28 cellular contexts compared by ENCODE assay signal in the genomic region with DNA sequence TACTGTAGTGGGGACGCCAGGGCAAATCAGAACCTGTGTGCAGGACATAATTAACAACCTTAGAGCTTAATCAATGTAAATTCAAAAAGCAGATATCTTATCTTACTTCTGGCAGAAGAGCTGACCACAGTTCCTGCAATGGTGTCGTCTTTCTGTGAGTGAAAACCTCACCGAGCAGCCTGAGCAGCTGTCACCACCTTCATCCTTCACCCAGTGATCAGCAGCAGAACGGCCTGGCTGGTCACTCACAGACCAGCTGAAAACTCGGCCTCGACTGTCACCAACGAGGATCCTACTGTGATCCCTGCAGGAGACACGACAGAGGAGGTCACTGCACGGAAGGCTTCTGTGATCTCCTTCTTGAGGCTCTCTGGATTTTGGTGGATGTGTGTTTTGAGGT.
DNase-seq lines count a peak whose midpoint lies in the region; ATAC-seq and TF ChIP-seq lines count a peak whose summit lies in the region.
"Had no signal": no experiment of that assay in that cellular context is flagged by ENCODE, and none has a peak within 500 bp of the region (broad histone marks: within the 10 kb centered on the region; RNA-seq: fewer than 3 reads in every experiment).

No MANE protein-coding gene starts in this region.

- H3K9ac ChIP-seq in MM.1S (ENCODE audit: low read length): no peak overlapping the region

- peaks cover under 1 to 23% (median 9%) of the 10 kb centered on the region in 12 donors for H3K4me1 ChIP-seq in heart left ventricle
- peaks cover 3% of the 10 kb centered on the region for H3K4me1 ChIP-seq in MM.1S (ENCODE audit: low read length)
- peaks cover 14% of the 10 kb centered on the region for H3K4me1 ChIP-seq in lower lobe of right lung

- no peaks in the 10 kb centered on the region for H3K9me2 ChIP-seq in MM.1S (replicated peaks; ENCODE audit: insufficient read depth, low read length)

- ATAC-seq in heart left ventricle (peak in 3 of 4 donors; percentile 30 to 76 (median 47)), lower lobe of right lung (no peak)
- ATAC-seq: A549, GM23338, HepG2, PC-3, SK-N-SH treated with all-trans-retinoic acid at 6 μM for 48 hours had no signal

- H4K20me1 ChIP-seq in MM.1S (ENCODE audit: insufficient read depth, low read length): no peaks in the 10 kb centered on the region

- H2AFZ ChIP-seq in MM.1S (ENCODE audit: low read length): no peak overlapping the region
- H2AFZ ChIP-seq: GM23338 had no signal

- no peak overlapping the region for H3K4me2 ChIP-seq in MM.1S (ENCODE audit: low read depth, low read length)
- H3K4me2 ChIP-seq: A549, GM23338 had no signal

- WGBS in heart left ventricle, 4 donors: 38 to 57% (median 43%) methylated on average over 8 to 9 of the region's 9 CpGs

- POLR2A ChIA-PET in RWPE1 (lab: Yijun Ruan, JAX; ENCODE audit: low non-redundant PET): no interaction called here

- 0 out of 2 replicates have a peak overlapping the region, but pooled peaks have one; percentile 23 for H3K27ac ChIP-seq in RWPE1
- H3K27ac ChIP-seq in heart left ventricle: no peak overlapping the region
- no peak overlapping the region for H3K27ac ChIP-seq in MM.1S (ENCODE audit: low read length)
- H3K27ac ChIP-seq in lower lobe of right lung: no peak overlapping the region
- H3K27ac ChIP-seq: A549 had no signal

- TF ChIP-seq POLR2A in heart left ventricle (IDR thresholded peaks at IDR 0.05): no peak

- H3K36me3 ChIP-seq in heart left ventricle (peaks cover 0 to 100% (median 90%) of the 10 kb centered on the region in 9 donors), MM.1S (replicated peaks; ENCODE audit: insufficient read depth, low read length) (no peaks in the 10 kb centered on the region), lower lobe of right lung (peaks cover 93% of the 10 kb centered on the region)

- no peaks in the 10 kb centered on the region for H3K9me3 ChIP-seq in heart left ventricle
- H3K9me3 ChIP-seq in MM.1S (replicated peaks; ENCODE audit: insufficient read depth, low read length): no peaks in the 10 kb centered on the region
- H3K9me3 ChIP-seq in lower lobe of right lung: no peaks in the 10 kb centered on the region
- H3K9me3 ChIP-seq: A549 had no signal

- H3K27me3 ChIP-seq in heart left ventricle: no peaks in the 10 kb centered on the region
- H3K27me3 ChIP-seq in MM.1S (replicated peaks; ENCODE audit: insufficient read depth, low read length): no peaks in the 10 kb centered on the region
- no peaks in the 10 kb centered on the region for H3K27me3 ChIP-seq in lower lobe of right lung (ENCODE audit: low read depth)

- intact Hi-C loops in heart left ventricle (cut with DNase I): loop anchor here in 2 of 10 donors (5.0 to 10.0 kb wide), 2 partner anchors 92 to 95 kb away; partner anchors contain the start of gene CDS1 (in 2 of the 2)
- intact Hi-C loops in lower lobe of right lung (cut with DNase I): no loop called here

- TF ChIP-seq CTCF in RWPE1 (conservative IDR thresholded peaks at IDR 0.05; ENCODE audit: low read depth): no peak
- TF ChIP-seq CTCF in heart left ventricle (IDR thresholded peaks at IDR 0.05): no peak
- no peak for TF ChIP-seq CTCF in MM.1S (IDR thresholded peaks at IDR 0.05; ENCODE audit: low read length)
- TF ChIP-seq CTCF in lower lobe of right lung (IDR thresholded peaks at IDR 0.05): no peak

- no peaks in the 10 kb centered on the region for H3F3A ChIP-seq in MM.1S (ENCODE audit: insufficient read depth, low read length)

- CTCF ChIA-PET in RWPE1 (lab: Yijun Ruan, JAX): no interaction called here

- no peak overlapping the region for H3K4me3 ChIP-seq in heart left ventricle
- no peak overlapping the region for H3K4me3 ChIP-seq in MM.1S (ENCODE audit: low read length)
- H3K4me3 ChIP-seq in lower lobe of right lung: no peak overlapping the region
- H3K4me3 ChIP-seq: A549, GM23338 had no signal

- H3K79me2 ChIP-seq in MM.1S (ENCODE audit: low read length): no peaks in the 10 kb centered on the region

- no peak for DNase-seq in RWPE1 (ENCODE audit: low spot score)
- peak; percentile 20 for DNase-seq in SK-N-DZ (ENCODE audit: low spot score)
- no peak for DNase-seq in heart left ventricle
- DNase-seq in myocyte (ENCODE audit: low read depth): peak; percentile 77
- DNase-seq in NCI-H2171 treated with DMSO at 0.1 percent for 48 hours (lab: John Stamatoyannopoulos, UW): no peak
- DNase-seq in MM.1S: no peak
- DNase-seq in lower lobe of right lung: no peak
- DNase-seq: AML-193; C1 segment of cervical spinal cord; CD4-positive, alpha-beta memory T cell; COR-L47; DMS53; H9; Kasumi-1; NCI-H1105 treated with DMSO at 0.1 percent for 48 hours; NCI-H146; NCI-H1930; NCI-H446 treated with DMSO at 0.1 percent for 48 hours; NCI-H526; NCI-H82; NK-92 treated with Interleukin-12 subunit alpha and Interleukin-12 subunit beta, amount 100 ng/mL, for 24 hours; PC-3; RPMI8226; SIG-M5 had no signal

Comparison
In these comparisons a context has a peak if more than half of its experiments do, and no peak if none do; other contexts are left out.
1. DNase-seq: peak in SK-N-DZ (single experiment) and myocyte (single experiment); none in RWPE1 (single experiment), heart left ventricle (0 of 5), NCI-H2171 treated with DMSO at 0.1 percent for 48 hours (single experiment), MM.1S (single experiment) and lower lobe of right lung (single experiment).
2. ATAC-seq: peak in heart left ventricle (3 of 4); none in lower lobe of right lung (0 of 2).